Comparison of ENCODE assay signal across 8 cellular contexts in genomic region chr16:69613283-69614154, GRCh38. TPM values are rescaled to one million over a fixed set of nuclear protein-coding genes. Genes with fewer than 3 reads are reported as not detected.
DNase-seq lines count a peak whose midpoint lies in the region; ATAC-seq and TF ChIP-seq lines count a peak whose summit lies in the region.

No MANE protein-coding gene starts in this region.

- H3K9me3 Mint-ChIP-seq in activated T-helper 1 cell treated with anti-CD3 and anti-CD28 coated beads, Interleukin-12 subunit alpha, Interleukin-12 subunit beta, Interleukin-2, Interleukin-4 antibody, amounts not matched to agents 30 ng/mL and 10 ng/mL and 1 ng/mL, durations not matched to agents 14 hours and 24 hours and 36 hours = no peaks in the 10 kb centered on the region

- H3K36me3 ChIP-seq in testis (ENCODE audit: low read depth, missing control alignments) = no peaks in the 10 kb centered on the region

- WGBS in testis, 2 donors = 67 to 75% methylated on average over 2 of the region's 2 CpGs

- H3K27me3 Mint-ChIP-seq in activated T-helper 1 cell treated with anti-CD3 and anti-CD28 coated beads, Interleukin-12 subunit alpha, Interleukin-12 subunit beta, Interleukin-2, Interleukin-4 antibody, amounts not matched to agents 30 ng/mL and 10 ng/mL and 1 ng/mL, durations not matched to agents 14 hours and 24 hours and 36 hours (ENCODE audit: insufficient read depth) = no peaks in the 10 kb centered on the region

- TF ChIP-seq POLR2A in testis (IDR thresholded peaks at IDR 0.05) = no peak

- peaks cover 17% of the 10 kb centered on the region for H3K36me3 Mint-ChIP-seq in activated T-helper 1 cell treated with anti-CD3 and anti-CD28 coated beads, Interleukin-12 subunit alpha, Interleukin-12 subunit beta, Interleukin-2, Interleukin-4 antibody, amounts not matched to agents 30 ng/mL and 10 ng/mL and 1 ng/mL, durations not matched to agents 14 hours and 24 hours and 36 hours (ENCODE audit: low read depth)

- H3K27me3 ChIP-seq in testis = no peaks in the 10 kb centered on the region

- intact Hi-C loops in activated T-helper 1 cell treated with anti-CD3 and anti-CD28 coated beads, Interleukin-12 subunit alpha, Interleukin-12 subunit beta, Interleukin-2, Interleukin-4 antibody, amounts not matched to agents 30 ng/mL and 10 ng/mL and 1 ng/mL, durations not matched to agents 14 hours and 24 hours and 36 hours (cut with micrococcal nuclease) = no loop called here
- intact Hi-C loops in testis (cut with DNase I; ENCODE audit: low total_unique reads) = no loop called here

- H3K4me3 Mint-ChIP-seq in activated T-helper 1 cell treated with anti-CD3 and anti-CD28 coated beads, Interleukin-12 subunit alpha, Interleukin-12 subunit beta, Interleukin-2, Interleukin-4 antibody, amounts not matched to agents 30 ng/mL and 10 ng/mL and 1 ng/mL, durations not matched to agents 14 hours and 24 hours and 36 hours = no peak overlapping the region

- peak; percentile 68 for ATAC-seq in GM21381 (IDR thresholded peaks at IDR 0.05; ENCODE audit: unreplicated experiment)

- H3K4me3 ChIP-seq in testis = no peak overlapping the region

- DNase-seq in AML-193 (lab: John Stamatoyannopoulos, UW) (peak; percentile 11 to 13), kidney glomerular epithelial cell (lab: John Stamatoyannopoulos, UW) (peak; percentile 29), testis (no peak), AG08395 (ENCODE audit: low spot score) (no peak), cortex of kidney (lab: John Stamatoyannopoulos, UW) (no peak)
- no peak for DNase-seq in activated T-helper 1 cell treated with anti-CD3 and anti-CD28 coated beads, Interleukin-12 subunit alpha, Interleukin-12 subunit beta, Interleukin-2, Interleukin-4 antibody, amounts not matched to agents 30 ng/mL and 10 ng/mL and 1 ng/mL, durations not matched to agents 14 hours and 24 hours and 36 hours (ENCODE audit: low spot score)
- DNase-seq in activated CD4-positive, alpha-beta T cell treated with anti-CD3 and anti-CD28 coated beads for 1 hour = no peak

- H3K9me3 ChIP-seq in testis = no peaks in the 10 kb centered on the region

- TF ChIP-seq CTCF in testis (IDR thresholded peaks at IDR 0.05) = no peak

- peaks cover 6% of the 10 kb centered on the region for H3K4me1 ChIP-seq in testis

- H3K4me1 Mint-ChIP-seq in activated T-helper 1 cell treated with anti-CD3 and anti-CD28 coated beads, Interleukin-12 subunit alpha, Interleukin-12 subunit beta, Interleukin-2, Interleukin-4 antibody, amounts not matched to agents 30 ng/mL and 10 ng/mL and 1 ng/mL, durations not matched to agents 14 hours and 24 hours and 36 hours (ENCODE audit: low read depth) = peaks cover 23% of the 10 kb centered on the region

- no peak overlapping the region for H3K27ac ChIP-seq in testis

- H3K27ac Mint-ChIP-seq in activated T-helper 1 cell treated with anti-CD3 and anti-CD28 coated beads, Interleukin-12 subunit alpha, Interleukin-12 subunit beta, Interleukin-2, Interleukin-4 antibody, amounts not matched to agents 30 ng/mL and 10 ng/mL and 1 ng/mL, durations not matched to agents 14 hours and 24 hours and 36 hours = peak overlapping the region; percentile 29

RNA-seq across cellular contexts. Expression of gene NFAT5, which starts 47.8 kb away (rescaled TPM):
- total RNA-seq in activated T-helper 1 cell treated with anti-CD3 and anti-CD28 coated beads, Interleukin-12 subunit alpha, Interleukin-12 subunit beta, Interleukin-2, Interleukin-4 antibody, amounts not matched to agents 30 ng/mL and 10 ng/mL and 1 ng/mL, durations not matched to agents 14 hours and 24 hours and 36 hours = 54.2 and 54.4 TPM in 2 replicates
- 100 to 1,000 TPM in 1 of 2 donors, 10 to 100 TPM in 1; 72.4 to 101 TPM for total RNA-seq in testis
- 20.5 TPM for polyA plus RNA-seq in testis (ENCODE audit: insufficient read depth, low read depth, low replicate concordance)

Comparison
In these comparisons a context has a peak if more than half of its experiments do, and no peak if none do; other contexts are left out.
1. DNase-seq: peak in AML-193 (2 of 2) and kidney glomerular epithelial cell (single experiment); none in activated T-helper 1 cell treated with anti-CD3 and anti-CD28 coated beads, Interleukin-12 subunit alpha, Interleukin-12 subunit beta, Interleukin-2, Interleukin-4 antibody, amounts not matched to agents 30 ng/mL and 10 ng/mL and 1 ng/mL, durations not matched to agents 14 hours and 24 hours and 36 hours (single experiment), testis (single experiment), AG08395 (single experiment), activated CD4-positive, alpha-beta T cell treated with anti-CD3 and anti-CD28 coated beads for 1 hour (single experiment) and cortex of kidney (single experiment).